In genomic region chr16:15532825-15533224, GRCh38 we compare ENCODE assay signal across 23 cellular contexts.
DNase-seq lines count a peak whose midpoint lies in the region; ATAC-seq, FAIRE-seq and TF ChIP-seq lines count a peak whose summit lies in the region.
"Had no signal": no experiment of that assay in that cellular context is flagged by ENCODE, and none has a peak within 500 bp of the region (broad histone marks: within the 10 kb centered on the region; RNA-seq: fewer than 3 reads in every experiment).

No MANE protein-coding gene starts in this region.

- H3K4me1 Mint-ChIP-seq in activated CD4-positive, alpha-beta memory T cell treated with anti-CD3 and anti-CD28 coated beads, Interleukin-2, amount 10 ng/mL, durations not matched to agents 7 days and 5 days = no peaks in the 10 kb centered on the region
- H3K4me1 Mint-ChIP-seq: CD4-positive, CD25-positive, alpha-beta regulatory T cell had no signal

- 58% methylated on average over 7 of the region's 7 CpGs for WGBS in K562 (ENCODE audit: insufficient coverage, low coverage, missing lambda C conversion rate)
- WGBS in heart left ventricle, 4 donors = 90 to 94% (median 92%) methylated on average over 7 of the region's 7 CpGs

- H4K20me1 ChIP-seq in BLaER1 = no peaks in the 10 kb centered on the region
- H4K20me1 ChIP-seq in K562 (replicated peaks; ENCODE audit: control insufficient read depth, insufficient read depth, low read length) = no peaks in the 10 kb centered on the region

- H3K4me1 ChIP-seq in BLaER1 (peaks cover 10% of the 10 kb centered on the region), HEK293 (ENCODE audit: control insufficient read depth, insufficient read depth, low read length) (no peaks in the 10 kb centered on the region), K562 (replicated peaks in 1 of 2; ENCODE audit: control insufficient read depth in 2 of 2, insufficient read depth in 2 of 2, low read length in 2 of 2) (peaks cover 3 to 4% of the 10 kb centered on the region in 2 experiments; a peak in 3 of 5 replicates), heart left ventricle (no peaks in the 10 kb centered on the region)
- H3K4me1 ChIP-seq: A549, BE2C, Caco-2 had no signal

- H3K9me3 ChIP-seq in BLaER1 (no peaks in the 10 kb centered on the region), HEK293 (ENCODE audit: control insufficient read depth, insufficient read depth, low read depth, low read length) (no peaks in the 10 kb centered on the region), K562 (replicated peaks; ENCODE audit: control insufficient read depth, insufficient read depth, low read depth, low read length) (no peaks in the 10 kb centered on the region), heart left ventricle (no peaks in the 10 kb centered on the region)
- H3K9me3 ChIP-seq: A549, BE2C, Caco-2 had no signal

- no peaks in the 10 kb centered on the region for H3K79me2 ChIP-seq in K562 (ENCODE audit: control insufficient read depth, insufficient read depth, low read length)

- H3K27me3 Mint-ChIP-seq in activated CD4-positive, alpha-beta memory T cell treated with anti-CD3 and anti-CD28 coated beads, Interleukin-2, amount 10 ng/mL, durations not matched to agents 7 days and 5 days = no peaks in the 10 kb centered on the region
- H3K27me3 Mint-ChIP-seq: CD4-positive, CD25-positive, alpha-beta regulatory T cell had no signal

- H3K4me3 Mint-ChIP-seq in activated CD4-positive, alpha-beta memory T cell treated with anti-CD3 and anti-CD28 coated beads, Interleukin-2, amount 10 ng/mL, durations not matched to agents 7 days and 5 days = no peak overlapping the region
- H3K4me3 Mint-ChIP-seq: CD4-positive, CD25-positive, alpha-beta regulatory T cell; CD8-positive, alpha-beta T cell had no signal

- TF ChIP-seq POLR2A in K562 (conservative IDR thresholded peaks at IDR 0.05) (no peak), heart left ventricle (IDR thresholded peaks at IDR 0.05) (no peak)

- TF ChIP-seq EP300 in K562 (IDR thresholded peaks at IDR 0.05; ENCODE audit: low read length) = no peak

- H3K9ac ChIP-seq in BLaER1 = no peak overlapping the region
- H3K9ac ChIP-seq in K562 (ENCODE audit: insufficient read depth in 1 of 2, low read depth in 2 of 2, low read length in 2 of 2) = no peak overlapping the region
- H3K9ac ChIP-seq: GM23248 had no signal

- DNase-seq in K562 (ENCODE audit: extremely low read depth in 1 of 4, low spot score in 3 of 4) = no peak
- no peak for DNase-seq in activated CD4-positive, alpha-beta memory T cell treated with anti-CD3 and anti-CD28 coated beads, Interleukin-2, amount 10 ng/mL, durations not matched to agents 7 days and 5 days
- no peak for DNase-seq in heart left ventricle
- no peak for DNase-seq in NCI-H128 (lab: John Stamatoyannopoulos, UW; ENCODE audit: unreplicated experiment)
- DNase-seq: 8988T; ACHN; AML-193; BE2C; Caco-2; CD4-positive, CD25-positive, alpha-beta regulatory T cell; CD8-positive, alpha-beta T cell; DMS153; DND-41; GM23248; HCEC 1CT had no signal

- H3K27ac ChIP-seq in BLaER1 = no peak overlapping the region
- no peak overlapping the region for H3K27ac ChIP-seq in HEK293 (ENCODE audit: extremely low read depth, low read depth, low read length)
- no peak overlapping the region for H3K27ac ChIP-seq in K562 (ENCODE audit: extremely low read depth, low read depth, low read length)
- no peak overlapping the region for H3K27ac ChIP-seq in heart left ventricle
- H3K27ac ChIP-seq: A549, C4-2B, GM23248 had no signal

- CTCF ChIA-PET in HEK293 (lab: Yijun Ruan, JAX) (no interaction called here), K562 (lab: Yijun Ruan, JAX; ENCODE audit: low intra/inter-chr PET ratio) (no interaction called here)
- CTCF ChIA-PET in activated CD4-positive, alpha-beta memory T cell treated with anti-CD3 and anti-CD28 coated beads, Interleukin-2, amount 10 ng/mL, durations not matched to agents 7 days and 5 days (lab: Charles Lee) = no interaction called here

- TF ChIP-seq CTCF in HEK293 (tag by site-specific recombination; IDR thresholded peaks at IDR 0.05) (no peak), K562 (IDR thresholded peaks at IDR 0.05 in 2 of 3, conservative IDR thresholded peaks at IDR 0.05 in 1 of 3; ENCODE audit: insufficient read depth in 2 of 3, low read depth in 1 of 3, low read length in 3 of 3) (no peak), heart left ventricle (IDR thresholded peaks at IDR 0.05) (no peak)

- POLR2A ChIA-PET in HEK293 (lab: Yijun Ruan, JAX) = no interaction called here
- POLR2A ChIA-PET in K562 (lab: Yijun Ruan, JAX) = no interaction called here
- POLR2A ChIA-PET in activated CD4-positive, alpha-beta memory T cell treated with anti-CD3 and anti-CD28 coated beads, Interleukin-2, amount 10 ng/mL, durations not matched to agents 7 days and 5 days (lab: Charles Lee) = no interaction called here

- TF ChIP-seq RAD21 in K562 (CRISPR knock-in tag; conservative IDR thresholded peaks at IDR 0.05 in 1 of 2, IDR thresholded peaks at IDR 0.05 in 1 of 2) = no peak

- BruUV-seq in K562 (replicated peaks; lab: Mats Ljungman, UMichigan) = no TSS peak

- H3K36me3 Mint-ChIP-seq in activated CD4-positive, alpha-beta memory T cell treated with anti-CD3 and anti-CD28 coated beads, Interleukin-2, amount 10 ng/mL, durations not matched to agents 7 days and 5 days (ENCODE audit: low read depth) = no peaks in the 10 kb centered on the region
- H3K36me3 Mint-ChIP-seq: CD8-positive, alpha-beta T cell had no signal

- ATAC-seq in K562 = no peak
- no peak for ATAC-seq in heart left ventricle
- ATAC-seq: A549; CD8-positive, alpha-beta T cell had no signal

- peaks cover 6% of the 10 kb centered on the region for H3K9me3 Mint-ChIP-seq in activated CD4-positive, alpha-beta memory T cell treated with anti-CD3 and anti-CD28 coated beads, Interleukin-2, amount 10 ng/mL, durations not matched to agents 7 days and 5 days
- H3K9me3 Mint-ChIP-seq: CD8-positive, alpha-beta T cell had no signal

- H3K4me3 ChIP-seq in BLaER1 = no peak overlapping the region
- H3K4me3 ChIP-seq in HEK293 (ENCODE audit: low read depth, low read length) = no peak overlapping the region
- no peak overlapping the region for H3K4me3 ChIP-seq in K562
- no peak overlapping the region for H3K4me3 ChIP-seq in heart left ventricle
- H3K4me3 ChIP-seq: A549, GM23248 had no signal

- H2AFZ ChIP-seq in K562 (ENCODE audit: low read depth, low read length) = 0 out of 2 replicates have a peak overlapping the region, but pooled peaks have one; percentile 13
- H2AFZ ChIP-seq: GM23248 had no signal

- H3K9me1 ChIP-seq in K562 (ENCODE audit: control insufficient read depth, insufficient read depth, low read length) = no peaks in the 10 kb centered on the region

- H3K36me3 ChIP-seq in BLaER1 (no peaks in the 10 kb centered on the region), HEK293 (ENCODE audit: control insufficient read depth in 2 of 2, insufficient read depth in 1 of 2, low read length in 2 of 2) (no peaks in the 10 kb centered on the region), K562 (ENCODE audit: control insufficient read depth, insufficient read depth, low read length) (no peaks in the 10 kb centered on the region), heart left ventricle (peaks cover 0 to 4% (median 0%) of the 10 kb centered on the region in 9 donors)
- H3K36me3 ChIP-seq: BE2C had no signal

- no peaks in the 10 kb centered on the region for H3K27me3 ChIP-seq in BLaER1
- no peaks in the 10 kb centered on the region for H3K27me3 ChIP-seq in K562 (ENCODE audit: control insufficient read depth in 2 of 2, insufficient read depth in 2 of 2, low read length in 2 of 2)
- no peaks in the 10 kb centered on the region for H3K27me3 ChIP-seq in heart left ventricle
- H3K27me3 ChIP-seq: BE2C had no signal

- intact Hi-C loops in K562 (cut with micrococcal nuclease) = no loop called here
- intact Hi-C loops in heart left ventricle (cut with DNase I) = loop anchor here in 1 of 10 donors (10.0 kb wide), 1 partner anchor 98 kb away; the partner anchor contains the start of gene BMERB1

- no peak overlapping the region for H3K27ac Mint-ChIP-seq in activated CD4-positive, alpha-beta memory T cell treated with anti-CD3 and anti-CD28 coated beads, Interleukin-2, amount 10 ng/mL, durations not matched to agents 7 days and 5 days
- H3K27ac Mint-ChIP-seq: CD8-positive, alpha-beta T cell had no signal

- FAIRE-seq in K562 (lab: Jason Lieb, UNC) = no peak
- FAIRE-seq: A549, G401.6, GM12892, GM19239, H1 had no signal

- in situ Hi-C loops in K562 (cut with MboI) = no loop called here

- H3K4me2 ChIP-seq in BLaER1 (0 out of 2 replicates have a peak overlapping the region, but pooled peaks have one; percentile 31), K562 (ENCODE audit: insufficient read depth, low read length) (no peak overlapping the region)
- H3K4me2 ChIP-seq: A549 had no signal

TF ChIP-seq in HEK293, 187 proteins besides CTCF, POLR2A, EP300 and RAD21:
- TF ChIP-seq ZNF660 (tag by site-specific recombination; IDR thresholded peaks at IDR 0.05) (0 out of 2 replicates have a peak, but pooled peaks have one; percentile 25), ZNF664 (tag by site-specific recombination; IDR thresholded peaks at IDR 0.05) (0 out of 2 replicates have a peak, but pooled peaks have one; percentile 18), ZNF157 (tag by site-specific recombination; IDR thresholded peaks at IDR 0.05) (no peak)
TF ChIP-seq in HEK293: peak in this region for 2.

TF ChIP-seq in K562, 482 proteins besides CTCF, POLR2A, EP300 and RAD21 (continues in another document):
- TF ChIP-seq MED1 (CRISPR knock-in tag; IDR thresholded peaks at IDR 0.05; ENCODE audit: borderline replicate concordance) (no peak), BCOR (IDR thresholded peaks at IDR 0.05) (peak; percentile 83), SMARCC2 (IDR thresholded peaks at IDR 0.05; ENCODE audit: low read depth) (no peak), ZFP36 (IDR thresholded peaks at IDR 0.05; ENCODE audit: low read depth, low read length, partially characterized antibody) (peak; percentile 63), KDM1A (IDR thresholded peaks at IDR 0.05) (0 out of 4 replicates have a peak, but pooled peaks of 1 of the 2 experiments have one; percentile 10), PKNOX1 (IDR thresholded peaks at IDR 0.05) (no peak), PURB (CRISPR knock-in tag; IDR thresholded peaks at IDR 0.05; ENCODE audit: low read depth) (no peak), MAFK (IDR thresholded peaks at IDR 0.05; ENCODE audit: low read length) (no peak), NFIX (CRISPR knock-in tag; IDR thresholded peaks at IDR 0.05; ENCODE audit: low read depth) (no peak), ZNF253 (CRISPR knock-in tag; conservative IDR thresholded peaks at IDR 0.05) (no peak)
